8 cellular contexts compared by ENCODE assay signal in the genomic region with DNA sequence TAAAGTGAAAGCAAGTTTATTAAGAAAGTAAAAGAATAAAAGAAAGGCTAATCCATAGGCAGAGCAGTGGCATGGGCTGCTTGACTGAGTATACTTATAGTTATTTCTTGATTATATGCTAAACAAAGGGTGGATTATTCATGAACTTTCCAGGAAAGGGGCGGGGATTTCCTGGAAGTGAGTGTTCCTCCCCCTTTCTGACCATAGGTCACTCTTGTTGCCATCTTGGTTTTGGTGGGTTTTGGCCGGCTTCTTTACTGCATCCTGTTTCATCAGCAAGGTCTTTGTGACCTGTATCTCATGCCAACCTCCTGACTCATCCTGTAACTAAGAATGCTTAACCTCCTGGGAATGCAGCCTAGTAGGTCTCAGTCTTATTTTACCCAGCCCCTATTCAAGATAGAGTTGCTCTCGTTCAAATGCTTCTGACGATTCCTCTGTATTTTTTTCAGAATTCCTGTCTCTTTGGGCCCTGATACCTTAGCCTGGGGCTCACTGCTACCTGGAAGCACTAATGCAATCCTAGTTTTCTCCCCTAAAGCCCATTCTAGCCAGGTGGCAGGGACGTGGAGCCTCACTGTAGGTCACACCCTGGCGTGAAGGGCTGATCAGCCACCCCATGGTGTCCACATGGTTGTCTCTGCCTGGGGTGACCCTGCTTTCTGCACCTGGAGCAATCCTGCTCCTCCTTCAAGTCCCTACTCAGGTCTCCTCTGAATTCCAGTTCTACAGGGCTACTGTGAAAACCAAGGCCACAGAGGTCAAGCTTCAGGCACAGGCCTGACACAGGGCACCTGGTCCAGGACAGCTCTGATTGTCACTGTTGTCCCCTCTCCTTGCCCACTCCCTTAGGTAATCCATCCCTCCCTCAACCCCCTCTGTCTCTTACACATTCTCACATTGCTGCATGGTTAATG. TPM values are rescaled to one million over a fixed set of nuclear protein-coding genes. Genes with fewer than 3 reads are reported as not detected.
DNase-seq lines count a peak whose midpoint lies in the region; ATAC-seq and TF ChIP-seq lines count a peak whose summit lies in the region.

No MANE protein-coding gene starts in this region.

- H4K20me1 ChIP-seq in PC-3 (ENCODE audit: low read length): no peaks in the 10 kb centered on the region

- ATAC-seq in PC-3: peak; percentile 94
- ATAC-seq in omental fat pad (ENCODE audit: low FRiP score): peak; percentile 86

- H3K27me3 ChIP-seq in A673 (replicated peaks; ENCODE audit: insufficient read depth, low read depth, low read length, poor library complexity) (no peaks in the 10 kb centered on the region), PC-3 (ENCODE audit: low read length) (no peaks in the 10 kb centered on the region)

- TF ChIP-seq CTCF in A673 (conservative IDR thresholded peaks at IDR 0.05; ENCODE audit: low read depth, low read length) (no peak), PC-3 (conservative IDR thresholded peaks at IDR 0.05; ENCODE audit: low read depth, low read length) (no peak), omental fat pad (IDR thresholded peaks at IDR 0.05) (no peak)

- peak overlapping the region; percentile 71 for H3K4me2 ChIP-seq in PC-3 (ENCODE audit: low read length)

- in situ Hi-C loops in GM18951 (cut with MboI; ENCODE audit: low sequenced_read_pairs, unreplicated experiment): no loop called here

- POLR2A ChIA-PET in A673 (lab: Charles Lee; ENCODE audit: low non-redundant PET): no interaction called here
- POLR2A ChIA-PET in PC-3 (lab: Charles Lee; ENCODE audit: unreplicated experiment): no interaction called here

- H3F3A ChIP-seq in PC-3 (ENCODE audit: low read length, unreplicated experiment): no peaks in the 10 kb centered on the region

- H2AFZ ChIP-seq in PC-3 (ENCODE audit: low read length): peak overlapping the region; percentile 48

- DNase-seq in A673 (ENCODE audit: low spot score) (peak; percentile 84), PC-3 (peak; percentile 97), epithelial cell of prostate (ENCODE audit: low read depth, low spot score) (peak; percentile 92), omental fat pad (ENCODE audit: low spot score) (peak; percentile 60), Ammon's horn (ENCODE audit: low spot score) (no peak), DMS114 treated with DMSO at 0.1 percent for 48 hours (lab: John Stamatoyannopoulos, UW; ENCODE audit: unreplicated experiment) (no peak)
- no peak for DNase-seq in activated effector memory CD4-positive, alpha-beta T cell treated with Interleukin-2 at 50 U/mL for 16 hours

- H3K4me1 ChIP-seq in A673 (ENCODE audit: insufficient read depth, low read length, poor library complexity, severe bottlenecking) (peaks cover 20% of the 10 kb centered on the region), PC-3 (ENCODE audit: insufficient read depth, low read length) (peaks cover 17% of the 10 kb centered on the region)

- H3K27ac ChIP-seq in A673 (ENCODE audit: low read depth, low read length, poor library complexity, severe bottlenecking): peak overlapping the region; percentile 63
- peak overlapping the region; percentile 77 for H3K27ac ChIP-seq in PC-3 (ENCODE audit: low read length)
- H3K27ac ChIP-seq in epithelial cell of prostate: peak overlapping the region; percentile 100

- H3K79me2 ChIP-seq in PC-3 (ENCODE audit: low read length): no peaks in the 10 kb centered on the region

- H3K36me3 ChIP-seq in A673 (ENCODE audit: insufficient read depth, low read length, poor library complexity, severe bottlenecking) (no peaks in the 10 kb centered on the region), PC-3 (ENCODE audit: low read depth, low read length) (no peaks in the 10 kb centered on the region)

- intact Hi-C loops in A673 (cut with micrococcal nuclease; ENCODE audit: unreplicated experiment) (no loop called here), PC-3 (cut with micrococcal nuclease) (no loop called here)

- no peaks in the 10 kb centered on the region for H3K9me2 ChIP-seq in PC-3 (replicated peaks; ENCODE audit: low read length)

- peak overlapping the region; percentile 16; the same call in 1 of the 2 replicates for H3K9ac ChIP-seq in PC-3 (ENCODE audit: low read length)

- TF ChIP-seq POLR2A in GM18951 (IDR thresholded peaks at IDR 0.05; ENCODE audit: extremely low read depth, insufficient read depth, insufficient read length): peak; percentile 19

- no TSS peak for BruUV-seq in A673 (replicated peaks; lab: Mats Ljungman, UMichigan)
- BruUV-seq in PC-3 (replicated peaks; lab: Mats Ljungman, UMichigan): TSS peak; percentile 98

- H3K4me3 ChIP-seq in A673 (ENCODE audit: low read depth, low read length, poor library complexity, severe bottlenecking) (no peak overlapping the region), PC-3 (ENCODE audit: low read length) (no peak overlapping the region)

- CTCF ChIA-PET in A673 (lab: Charles Lee) (no interaction called here), PC-3 (lab: Charles Lee) (no interaction called here)

- H3K9me3 ChIP-seq in A673 (ENCODE audit: low read depth, low read length, poor library complexity, severe bottlenecking) (no peaks in the 10 kb centered on the region), PC-3 (ENCODE audit: low read length) (no peaks in the 10 kb centered on the region)

RNA-seq across cellular contexts. Expression of a gene that starts 6.0 kb away (rescaled TPM):
- total RNA-seq in A673 (2021) (32.8 and 33.2 TPM in 2 replicates), PC-3 (2014; rRNA removed) (33.9 and 43.8 TPM in 2 replicates), omental fat pad (10 to 100 TPM; 43.0 to 84.9 (median 57.7) TPM)

RNA-seq across cellular contexts. Expression of a gene that starts 27.7 kb away (rescaled TPM):
- total RNA-seq in A673 (2021) (59.2 and 66.3 TPM in 2 replicates), PC-3 (2014; rRNA removed) (40.8 and 42.4 TPM in 2 replicates), omental fat pad (1 to 10 TPM in 1 of 4 donors, under 1 TPM in 1, not detected in 2; 0.46 to 1.1 TPM)

Comparison
In these comparisons a context has a peak if more than half of its experiments do, and no peak if none do; other contexts are left out.
1. DNase-seq: peak in A673 (single experiment), PC-3 (single experiment), epithelial cell of prostate (single experiment) and omental fat pad (single experiment); none in Ammon's horn (single experiment), DMS114 treated with DMSO at 0.1 percent for 48 hours (single experiment) and activated effector memory CD4-positive, alpha-beta T cell treated with Interleukin-2 at 50 U/mL for 16 hours (single experiment).
2. RNA of a gene that starts 27.7 kb away (total RNA-seq): 59.2 to 66.3 TPM in A673 and 40.8 to 42.4 TPM in PC-3; 0.46 to 1.1 TPM in omental fat pad; every median in the first group is over 10 times any median in the second.
3. Peak in every context shown above with its lines, with median percentiles within 50 percentile points of each other: H3K27ac ChIP-seq.